In the genomic region with DNA sequence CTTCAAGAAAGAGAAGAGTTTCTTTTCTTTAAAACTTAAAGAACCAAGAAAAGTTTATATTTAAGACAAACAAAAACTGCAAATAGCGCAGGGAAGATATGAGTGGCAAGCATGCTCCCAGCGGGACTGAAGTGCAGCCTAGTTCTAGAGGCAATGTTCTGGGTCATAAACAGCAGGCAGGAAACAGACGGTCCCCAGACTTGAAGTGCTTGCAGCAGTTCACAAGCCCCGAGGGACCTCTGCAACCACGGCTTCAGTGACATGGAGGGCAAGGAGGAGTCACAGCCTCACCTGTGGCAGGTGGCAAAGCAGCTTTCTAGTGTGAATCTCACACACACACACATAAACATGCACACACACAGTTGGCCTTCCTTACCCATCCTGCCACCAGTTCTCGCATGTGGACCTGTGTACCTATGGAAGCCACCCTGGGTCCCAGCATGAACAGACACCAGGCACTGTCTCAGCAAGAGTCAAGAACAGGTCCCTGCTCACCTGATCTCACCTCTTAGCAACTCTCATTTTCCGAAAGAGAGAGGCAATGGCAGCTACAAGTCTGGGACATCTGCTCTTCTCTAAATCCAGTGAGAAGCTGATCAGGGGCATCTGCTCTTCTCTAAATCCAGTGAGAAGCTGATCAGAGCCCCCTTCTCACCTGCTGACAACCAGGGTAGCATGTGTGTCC, we compare ENCODE assay signal across 9 cellular contexts.
DNase-seq lines count a peak whose midpoint lies in the region; ATAC-seq, FAIRE-seq and TF ChIP-seq lines count a peak whose summit lies in the region.
"Had no signal": no experiment of that assay in that cellular context is flagged by ENCODE, and none has a peak within 500 bp of the region (broad histone marks: within the 10 kb centered on the region; RNA-seq: fewer than 3 reads in every experiment).

No MANE protein-coding gene starts in this region.

- no peaks in the 10 kb centered on the region for H3K27me3 ChIP-seq in dorsolateral prefrontal cortex

- peak; percentile 96 for DNase-seq in NCI-H187 treated with DMSO at 0.1 percent for 48 hours (lab: John Stamatoyannopoulos, UW)
- peak; percentile 54 to 82 for DNase-seq in lung microvascular endothelial cell (ENCODE audit: low read depth in 2 of 2)
- DNase-seq in caudate nucleus (lab: John Stamatoyannopoulos, UW): no peak
- no peak for DNase-seq in HuH-7 (ENCODE audit: low spot score)
- DNase-seq in dorsolateral prefrontal cortex: no peak
- DNase-seq in kidney: no peak
- DNase-seq: activated CD4-positive, alpha-beta T cell treated with anti-CD3 and anti-CD28 coated beads, Interleukin-2, amount 50 U/mL, for 4 hours had no signal

- H3K27ac ChIP-seq in caudate nucleus (ENCODE audit: low read depth, low read length) (no peak overlapping the region), dorsolateral prefrontal cortex (peak overlapping the region in 2 of 59 donors; percentile 18 to 46), kidney (ENCODE audit: low read depth in 2 of 2, low read length in 2 of 2) (peak overlapping the region in 1 of 2 donors; percentile 73)

- no peak for FAIRE-seq in kidney (lab: Jason Lieb, UNC)

- peaks cover 0 to 7% of the 10 kb centered on the region in 2 donors for H3K4me1 ChIP-seq in kidney (ENCODE audit: control insufficient read depth in 1 of 2, insufficient read depth in 1 of 2, low read depth in 1 of 2, low read length in 2 of 2)

- H3K36me3 ChIP-seq in kidney (ENCODE audit: control insufficient read depth in 1 of 2, insufficient read depth in 2 of 2, low read length in 2 of 2): no peaks in the 10 kb centered on the region

- TF ChIP-seq CTCF in dorsolateral prefrontal cortex (IDR thresholded peaks at IDR 0.05 in 54 of 56, conservative IDR thresholded peaks at IDR 0.05 in 2 of 56; ENCODE audit: low read depth in 1 of 56, partially characterized antibody in 56 of 56) (no peak), kidney (IDR thresholded peaks at IDR 0.05; ENCODE audit: borderline replicate concordance, extremely low read depth, insufficient read depth) (no peak)

- H3K4me3 ChIP-seq in dorsolateral prefrontal cortex (no peak overlapping the region), kidney (ENCODE audit: low read length in 2 of 2) (no peak overlapping the region)

- no peak overlapping the region for H3K9ac ChIP-seq in kidney (ENCODE audit: low read length in 2 of 2)

- intact Hi-C loops in dorsolateral prefrontal cortex (cut with DNase I): no loop called here
- intact Hi-C loops in kidney (cut with DNase I): no loop called here

- H3K9me3 ChIP-seq in kidney (ENCODE audit: control insufficient read depth in 1 of 2, low read length in 2 of 2): no peaks in the 10 kb centered on the region

- peak; percentile 57 for ATAC-seq in GM18858 (IDR thresholded peaks at IDR 0.05; ENCODE audit: unreplicated experiment)
- ATAC-seq in HG02759 (IDR thresholded peaks at IDR 0.05; ENCODE audit: unreplicated experiment): peak; percentile 66

Comparison
In these comparisons a context has a peak if more than half of its experiments do, and no peak if none do; other contexts are left out.
1. DNase-seq: peak in NCI-H187 treated with DMSO at 0.1 percent for 48 hours (single experiment) and lung microvascular endothelial cell (2 of 2); none in caudate nucleus (0 of 61), HuH-7 (single experiment), dorsolateral prefrontal cortex (0 of 10) and kidney (single experiment).